In genomic region chrX:111284615-111285294, GRCh38 we compare ENCODE assay signal across 22 cellular contexts. TPM values are rescaled to one million over a fixed set of nuclear protein-coding genes. Genes with fewer than 3 reads are reported as not detected.
"Had no signal": no experiment of that assay in that cellular context is flagged by ENCODE, and none has a peak within 500 bp of the region (broad histone marks: within the 10 kb centered on the region; RNA-seq: fewer than 3 reads in every experiment).

No MANE protein-coding gene starts in this region.

- FAIRE-seq: astrocyte, endometrium had no signal

- H3K27me3 Mint-ChIP-seq: activated CD4-positive, alpha-beta memory T cell treated with anti-CD3 and anti-CD28 coated beads for 36 hours; activated CD8-positive, alpha-beta memory T cell treated with anti-CD3 and anti-CD28 coated beads, Interleukin-2, amount 10 ng/mL, durations not matched to agents 7 days and 5 days had no signal

- H3K4me3 ChIP-seq: gastroesophageal sphincter, heart right ventricle, left lung, ovary, transverse colon, vagina had no signal

- H3K4me1 Mint-ChIP-seq: activated CD4-positive, alpha-beta T cell treated with anti-CD3 and anti-CD28 coated beads for 36 hours; activated CD8-positive, alpha-beta memory T cell treated with anti-CD3 and anti-CD28 coated beads, Interleukin-2, amount 10 ng/mL, durations not matched to agents 7 days and 5 days; neural crest cell had no signal

- H3K36me3 ChIP-seq: gastroesophageal sphincter, heart right ventricle, left lung, ovary, transverse colon, vagina had no signal

- H3K9me3 Mint-ChIP-seq: activated CD4-positive, alpha-beta memory T cell treated with anti-CD3 and anti-CD28 coated beads for 36 hours; activated naive CD4-positive, alpha-beta T cell treated with anti-CD3 and anti-CD28 coated beads for 36 hours; activated T-helper 2 cell treated with anti-CD3 and anti-CD28 coated beads, Interferon-gamma antibody, Interleukin-2, Interleukin-4, amounts not matched to agents 10 μg/mL and 5 μg/mL and 100 μg/mL, durations not matched to agents 14 hours and 24 hours and 36 hours had no signal

- H3K4me1 ChIP-seq: gastroesophageal sphincter, heart right ventricle, left lung, transverse colon, vagina had no signal

- H3K27ac ChIP-seq: gastroesophageal sphincter, heart right ventricle, left lung, ovary, transverse colon, vagina had no signal

- H3K4me3 Mint-ChIP-seq: activated CD4-positive, alpha-beta memory T cell treated with anti-CD3 and anti-CD28 coated beads for 36 hours; activated CD4-positive, alpha-beta T cell treated with anti-CD3 and anti-CD28 coated beads for 36 hours; activated CD8-positive, alpha-beta memory T cell treated with anti-CD3 and anti-CD28 coated beads, Interleukin-2, amount 10 ng/mL, durations not matched to agents 7 days and 5 days; activated naive CD4-positive, alpha-beta T cell treated with anti-CD3 and anti-CD28 coated beads for 36 hours; neural crest cell had no signal

- H3K27ac Mint-ChIP-seq: activated CD4-positive, alpha-beta memory T cell treated with anti-CD3 and anti-CD28 coated beads for 36 hours; activated CD4-positive, alpha-beta T cell treated with anti-CD3 and anti-CD28 coated beads for 36 hours; activated CD8-positive, alpha-beta memory T cell treated with anti-CD3 and anti-CD28 coated beads, Interleukin-2, amount 10 ng/mL, durations not matched to agents 7 days and 5 days; activated naive CD4-positive, alpha-beta T cell treated with anti-CD3 and anti-CD28 coated beads for 36 hours; activated T-helper 2 cell treated with anti-CD3 and anti-CD28 coated beads, Interferon-gamma antibody, Interleukin-2, Interleukin-4, amounts not matched to agents 10 μg/mL and 5 μg/mL and 100 μg/mL, durations not matched to agents 14 hours and 24 hours and 36 hours had no signal

- H3K36me3 Mint-ChIP-seq: activated CD4-positive, alpha-beta memory T cell treated with anti-CD3 and anti-CD28 coated beads for 36 hours; activated CD8-positive, alpha-beta memory T cell treated with anti-CD3 and anti-CD28 coated beads, Interleukin-2, amount 10 ng/mL, durations not matched to agents 7 days and 5 days had no signal

- DNase-seq: activated CD4-positive, alpha-beta memory T cell treated with anti-CD3 and anti-CD28 coated beads for 36 hours; activated CD4-positive, alpha-beta T cell treated with anti-CD3 and anti-CD28 coated beads for 36 hours; activated CD8-positive, alpha-beta memory T cell treated with anti-CD3 and anti-CD28 coated beads, Interleukin-2, amount 10 ng/mL, durations not matched to agents 7 days and 5 days; activated naive CD4-positive, alpha-beta T cell treated with anti-CD3 and anti-CD28 coated beads for 36 hours; activated T-cell treated with anti-CD3 and anti-CD28 coated beads, Interleukin-2, amount 50 U/mL, for 1 hour; heart right ventricle; left lung; mesenchymal stem cell; ovary; retina; stimulated activated CD4-positive, alpha-beta T cell treated with anti-CD3 and anti-CD28 coated beads, Interleukin-15, amount 100 ng/mL, for 24 hours; stimulated activated CD4-positive, alpha-beta T cell treated with anti-CD3 and anti-CD28 coated beads, Interleukin-4, amount 100 ng/mL, for 4 hours; stimulated activated CD8-positive, alpha-beta memory T cell treated with anti-CD3 and anti-CD28 coated beads, Interleukin-4, amount 100 ng/mL, for 48 hours; stimulated activated naive CD4-positive, alpha-beta T cell treated with Interleukin-2 at 50 U/mL for 16 hours; T-helper 2 cell; transverse colon had no signal

- H3K27me3 ChIP-seq: gastroesophageal sphincter, ovary, transverse colon, vagina had no signal

- ATAC-seq: activated CD4-positive, alpha-beta T cell treated with anti-CD3 and anti-CD28 coated beads for 36 hours; activated CD8-positive, alpha-beta memory T cell treated with anti-CD3 and anti-CD28 coated beads, Interleukin-2, amount 10 ng/mL, durations not matched to agents 7 days and 5 days; gastroesophageal sphincter; left lung had no signal

- H3K9me3 ChIP-seq: gastroesophageal sphincter, heart right ventricle, left lung, ovary, transverse colon, vagina had no signal

RNA-seq across cellular contexts. Expression of gene CAPN6, which starts 14.5 kb away (rescaled TPM):
- total RNA-seq: activated CD4-positive, alpha-beta memory T cell treated with anti-CD3 and anti-CD28 coated beads for 36 hours; activated CD4-positive, alpha-beta T cell treated with anti-CD3 and anti-CD28 coated beads for 36 hours; activated CD8-positive, alpha-beta memory T cell treated with anti-CD3 and anti-CD28 coated beads, Interleukin-2, amount 10 ng/mL, durations not matched to agents 7 days and 5 days; activated naive CD4-positive, alpha-beta T cell treated with anti-CD3 and anti-CD28 coated beads for 36 hours; activated T-helper 2 cell treated with anti-CD3 and anti-CD28 coated beads, Interferon-gamma antibody, Interleukin-2, Interleukin-4, amounts not matched to agents 10 μg/mL and 5 μg/mL and 100 μg/mL, durations not matched to agents 14 hours and 24 hours and 36 hours had no signal
